In the genomic region with DNA sequence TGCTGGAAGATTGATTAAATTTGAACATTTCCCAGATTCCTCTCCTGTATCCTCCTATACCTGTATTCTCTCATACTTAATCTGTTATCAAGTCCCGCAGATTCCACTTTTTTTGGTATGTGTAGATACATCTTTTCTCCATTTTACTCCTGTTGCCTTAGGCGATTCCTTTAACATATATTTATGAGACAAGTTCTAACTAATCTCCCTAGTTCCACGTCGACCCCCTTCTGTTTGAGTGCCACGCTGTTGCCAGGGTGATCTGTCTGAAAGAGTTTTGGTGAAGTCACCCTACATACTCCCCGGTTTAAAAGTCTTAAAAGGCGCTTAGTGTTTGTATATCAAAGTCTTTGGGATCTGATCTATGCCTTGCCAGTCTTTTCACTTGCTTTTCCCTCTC, we compare ENCODE assay signal across 10 cellular contexts. TPM values are rescaled to one million over a fixed set of nuclear protein-coding genes. Genes with fewer than 3 reads are reported as not detected.
DNase-seq lines count a peak whose midpoint lies in the region; ATAC-seq and TF ChIP-seq lines count a peak whose summit lies in the region.
"Had no signal": no experiment of that assay in that cellular context is flagged by ENCODE, and none has a peak within 500 bp of the region (broad histone marks: within the 10 kb centered on the region; RNA-seq: fewer than 3 reads in every experiment).

No MANE protein-coding gene starts in this region.

- H3K4me1 Mint-ChIP-seq in naive B cell: peaks cover 22 to 43% (median 29%) of the 10 kb centered on the region in 3 donors

- peaks cover 24% of the 10 kb centered on the region for H4K20me1 ChIP-seq in BLaER1

- H3K4me1 ChIP-seq in BLaER1: peaks cover 31% of the 10 kb centered on the region
- peaks cover 22% of the 10 kb centered on the region for H3K4me1 ChIP-seq in suprapubic skin

- TF ChIP-seq EP300 in suprapubic skin (IDR thresholded peaks at IDR 0.05): no peak

- no peak for DNase-seq in NB4 (ENCODE audit: low read depth)
- no peak for DNase-seq in choroid plexus epithelial cell (ENCODE audit: low read depth)
- no peak for DNase-seq in naive B cell
- DNase-seq in iPS-NIHi7 (ENCODE audit: extremely low spot score): no peak
- DNase-seq in ureter (ENCODE audit: low spot score): no peak
- DNase-seq in suprapubic skin (ENCODE audit: low spot score in 2 of 2): no peak
- DNase-seq in NCI-H446 treated with DMSO at 0.1 percent for 48 hours (lab: John Stamatoyannopoulos, UW): no peak
- DNase-seq: NCI-H2029 treated with DMSO at 0.1 percent for 48 hours, T-helper 9 cell had no signal

- H3K27ac ChIP-seq in BLaER1 (no peak overlapping the region), suprapubic skin (no peak overlapping the region)

- H3K9ac ChIP-seq in BLaER1: no peak overlapping the region

- no peaks in the 10 kb centered on the region for H3K27me3 Mint-ChIP-seq in naive B cell

- TF ChIP-seq POLR2A in NB4 (IDR thresholded peaks at IDR 0.05; ENCODE audit: extremely low read depth, insufficient read length) (no peak), suprapubic skin (IDR thresholded peaks at IDR 0.05) (no peak)

- H3K36me3 ChIP-seq in BLaER1 (peaks cover 16% of the 10 kb centered on the region), suprapubic skin (peaks cover 12% of the 10 kb centered on the region)

- peak overlapping the region; percentile 71 for H3K4me2 ChIP-seq in BLaER1

- TF ChIP-seq CTCF in NB4 (IDR thresholded peaks at IDR 0.05; ENCODE audit: low read depth, low read length): no peak
- TF ChIP-seq CTCF in choroid plexus epithelial cell (conservative IDR thresholded peaks at IDR 0.05; ENCODE audit: low read depth, low read length): no peak
- no peak for TF ChIP-seq CTCF in suprapubic skin (IDR thresholded peaks at IDR 0.05)

- H3K9me3 ChIP-seq in BLaER1 (no peaks in the 10 kb centered on the region), suprapubic skin (no peaks in the 10 kb centered on the region)

- WGBS in suprapubic skin: 32% methylated on average over 7 of the region's 7 CpGs

- H3K27ac Mint-ChIP-seq in naive B cell: peak overlapping the region; percentile 18 to 84 (median 54)

- no peak overlapping the region for H3K4me3 ChIP-seq in BLaER1
- peak overlapping the region; percentile 92 for H3K4me3 ChIP-seq in NB4 (ENCODE audit: low read depth, low read length)
- peak overlapping the region; percentile 0 for H3K4me3 ChIP-seq in choroid plexus epithelial cell (ENCODE audit: low read depth, low read length)
- H3K4me3 ChIP-seq in suprapubic skin: no peak overlapping the region

- H3K9me3 Mint-ChIP-seq in naive B cell: peaks cover 0 to 3% (median 0%) of the 10 kb centered on the region in 7 donors

- no peak for ATAC-seq in naive B cell (ENCODE audit: low read depth in 2 of 2)

- H3K36me3 Mint-ChIP-seq in naive B cell: peaks cover 6 to 12% of the 10 kb centered on the region in 2 donors

- peak overlapping the region in 7 of 8 donors; percentile 16 to 97 (median 33) for H3K4me3 Mint-ChIP-seq in naive B cell

- H3K27me3 ChIP-seq in BLaER1 (no peaks in the 10 kb centered on the region), suprapubic skin (no peaks in the 10 kb centered on the region)

RNA-seq across cellular contexts. Expression of gene HNRNPH2, which starts 2.4 kb away (rescaled TPM):
- 100 to 1,000 TPM in 5 of 6 donors, 10 to 100 TPM in 1; 78.2 to 162 (median 109) TPM for polyA plus RNA-seq in naive B cell (ENCODE audit: low read depth in 6 of 6)
- total RNA-seq in ureter (64.0 TPM), suprapubic skin (10 to 100 TPM; 37.3 to 60.6 (median 38.5) TPM)

RNA-seq across cellular contexts. Expression of gene GLA, which starts 2.7 kb away (rescaled TPM):
- polyA plus RNA-seq in naive B cell (ENCODE audit: low read depth in 6 of 6): 10 to 100 TPM; 15.4 to 28.8 (median 24.9) TPM
- total RNA-seq in ureter: 13.7 TPM
- 10 to 100 TPM; 13.8 to 19.1 (median 16.9) TPM for total RNA-seq in suprapubic skin

RNA-seq across cellular contexts. Expression of gene RPL36A, which starts 19.6 kb away (rescaled TPM):
- polyA plus RNA-seq in naive B cell (ENCODE audit: low read depth in 6 of 6): 1,000 to 10,000 TPM; 1,439 to 2,390 (median 1,883) TPM
- total RNA-seq in ureter (427 TPM), suprapubic skin (1,000 to 10,000 TPM; 1,064 to 2,433 (median 2,004) TPM)

RNA-seq across cellular contexts. Expression of gene BTK, which starts 24.5 kb away (rescaled TPM):
- polyA plus RNA-seq in naive B cell (ENCODE audit: low read depth in 6 of 6): 100 to 1,000 TPM; 110 to 189 (median 162) TPM
- total RNA-seq in ureter (7.9 TPM), suprapubic skin (1 to 10 TPM; 1.4 to 6.8 (median 1.9) TPM)

Comparison
In these comparisons a context has a peak if more than half of its experiments do, and no peak if none do; other contexts are left out.
1. H3K4me3 ChIP-seq: peak in NB4 (single experiment) and choroid plexus epithelial cell (single experiment); none in BLaER1 (single experiment) and suprapubic skin (single experiment).